In the genomic region with DNA sequence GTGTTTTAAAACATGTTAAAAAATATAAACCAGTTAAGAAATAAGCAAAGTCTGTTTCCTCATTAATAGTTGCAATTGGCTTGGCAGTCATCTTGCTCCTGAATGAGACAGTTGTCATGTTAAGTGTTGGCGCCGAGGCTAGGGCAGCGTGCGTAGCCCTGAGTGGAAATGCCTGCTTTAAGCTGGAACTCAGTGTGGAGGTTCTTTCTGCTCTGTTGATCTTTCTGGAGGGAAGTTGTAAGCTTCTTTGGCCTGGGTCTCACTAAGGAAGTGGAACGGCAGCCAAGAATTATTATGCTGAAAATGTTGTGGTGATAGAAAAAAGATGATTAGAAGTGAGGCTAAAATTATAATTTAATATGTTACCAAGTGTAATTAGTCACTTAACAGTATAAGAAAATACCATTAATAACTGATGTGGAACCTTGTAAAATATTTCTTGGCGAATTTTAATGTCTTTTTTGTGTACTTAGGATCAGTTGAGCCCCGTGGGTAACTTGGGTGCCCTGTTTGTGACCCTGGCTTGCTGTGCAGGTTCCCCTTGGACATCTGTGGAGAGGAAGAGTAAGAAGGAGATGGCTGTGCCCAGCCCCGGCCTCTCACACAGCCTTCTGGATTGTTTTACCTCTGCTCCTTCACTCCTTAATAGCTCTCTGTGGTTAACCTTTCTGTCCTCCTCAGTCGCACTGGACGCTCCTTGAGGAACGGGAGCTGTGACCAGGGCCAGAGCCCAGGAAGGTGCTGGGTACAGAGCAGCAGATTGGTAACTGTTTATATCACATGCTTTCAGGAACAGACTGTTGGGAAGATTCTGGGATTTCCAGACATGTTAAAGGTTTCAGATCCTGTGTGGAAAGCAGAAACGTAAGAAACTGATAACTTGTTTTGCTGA, we compare ENCODE assay signal across 21 cellular contexts. TPM values are rescaled to one million over a fixed set of nuclear protein-coding genes. Genes with fewer than 3 reads are reported as not detected.
"Had no signal": no experiment of that assay in that cellular context is flagged by ENCODE, and none has a peak within 500 bp of the region (broad histone marks: within the 10 kb centered on the region; RNA-seq: fewer than 3 reads in every experiment).

No MANE protein-coding gene starts in this region.

- H3K4me1 Mint-ChIP-seq: activated CD4-positive, alpha-beta T cell treated with anti-CD3 and anti-CD28 coated beads, Interleukin-2, amount 10 ng/mL, durations not matched to agents 7 days and 5 days had no signal

- H3K9me3 ChIP-seq: body of pancreas, right atrium auricular region, suprapubic skin, upper lobe of left lung had no signal

- H3K27me3 ChIP-seq: body of pancreas, dorsolateral prefrontal cortex, right atrium auricular region, suprapubic skin, upper lobe of left lung had no signal

- H3K4me3 ChIP-seq: body of pancreas, dorsolateral prefrontal cortex, right atrium auricular region, suprapubic skin, upper lobe of left lung had no signal

- H3K4me1 ChIP-seq: body of pancreas, right atrium auricular region, suprapubic skin, upper lobe of left lung had no signal

- H3K27me3 Mint-ChIP-seq: activated CD4-positive, alpha-beta T cell treated with anti-CD3 and anti-CD28 coated beads, Interleukin-2, amount 10 ng/mL, durations not matched to agents 7 days and 5 days; activated T-cell treated with anti-CD3 and anti-CD28 coated beads, Interleukin-2, amount 50 U/mL, for 24 hours; stimulated activated naive CD8-positive, alpha-beta T cell treated with anti-CD3 and anti-CD28 coated beads, Interleukin-15, Interleukin-2, amounts not matched to agents 100 ng/mL and 50 ng/mL, for 24 hours had no signal

- H3K27ac Mint-ChIP-seq: activated CD4-positive, alpha-beta T cell treated with anti-CD3 and anti-CD28 coated beads, Interleukin-2, amount 10 ng/mL, durations not matched to agents 7 days and 5 days; activated CD8-positive, alpha-beta T cell treated with anti-CD3 and anti-CD28 coated beads, Interleukin-2, amount 10 ng/mL, durations not matched to agents 7 days and 5 days; activated naive CD4-positive, alpha-beta T cell treated with anti-CD3 and anti-CD28 coated beads for 36 hours; activated T-cell treated with anti-CD3 and anti-CD28 coated beads, Interleukin-2, amount 50 U/mL, for 24 hours; activated T-helper 2 cell treated with anti-CD3 and anti-CD28 coated beads, Interferon-gamma antibody, Interleukin-2, Interleukin-4, amounts not matched to agents 10 μg/mL and 5 μg/mL and 100 μg/mL, durations not matched to agents 14 hours and 24 hours and 36 hours; stimulated activated naive CD8-positive, alpha-beta T cell treated with anti-CD3 and anti-CD28 coated beads, Interleukin-15, Interleukin-2, amounts not matched to agents 100 ng/mL and 50 ng/mL, for 24 hours had no signal

- H3K27ac ChIP-seq: body of pancreas, dorsolateral prefrontal cortex, right atrium auricular region, suprapubic skin, upper lobe of left lung had no signal

- H3K9me3 Mint-ChIP-seq: activated CD4-positive, alpha-beta T cell treated with anti-CD3 and anti-CD28 coated beads, Interleukin-2, amount 10 ng/mL, durations not matched to agents 7 days and 5 days; activated naive CD4-positive, alpha-beta T cell treated with anti-CD3 and anti-CD28 coated beads for 36 hours; activated T-cell treated with anti-CD3 and anti-CD28 coated beads, Interleukin-2, amount 50 U/mL, for 24 hours; activated T-helper 2 cell treated with anti-CD3 and anti-CD28 coated beads, Interferon-gamma antibody, Interleukin-2, Interleukin-4, amounts not matched to agents 10 μg/mL and 5 μg/mL and 100 μg/mL, durations not matched to agents 14 hours and 24 hours and 36 hours; neural crest cell; stimulated activated naive CD8-positive, alpha-beta T cell treated with anti-CD3 and anti-CD28 coated beads, Interleukin-15, Interleukin-2, amounts not matched to agents 100 ng/mL and 50 ng/mL, for 24 hours had no signal

- DNase-seq: activated CD4-positive, alpha-beta T cell treated with anti-CD3 and anti-CD28 coated beads, Interleukin-2, amount 10 ng/mL, durations not matched to agents 7 days and 5 days; activated CD8-positive, alpha-beta T cell treated with anti-CD3 and anti-CD28 coated beads, Interleukin-2, amount 10 ng/mL, durations not matched to agents 7 days and 5 days; activated naive CD4-positive, alpha-beta T cell treated with anti-CD3 and anti-CD28 coated beads for 36 hours; activated T-cell treated with anti-CD3 and anti-CD28 coated beads, Interleukin-2, amount 50 U/mL, for 24 hours; body of pancreas; dorsolateral prefrontal cortex; erythroblast; foreskin melanocyte; glutamatergic neuron; hippocampal formation; islet precursor cell; stimulated activated CD4-positive, alpha-beta T cell treated with anti-CD3 and anti-CD28 coated beads, Interleukin-2, amount 100 ng/mL, for 24 hours; T-helper 1 cell; T-helper 9 cell; upper lobe of left lung had no signal

- H3K4me3 Mint-ChIP-seq: activated CD4-positive, alpha-beta T cell treated with anti-CD3 and anti-CD28 coated beads, Interleukin-2, amount 10 ng/mL, durations not matched to agents 7 days and 5 days; activated CD8-positive, alpha-beta T cell treated with anti-CD3 and anti-CD28 coated beads, Interleukin-2, amount 10 ng/mL, durations not matched to agents 7 days and 5 days; activated naive CD4-positive, alpha-beta T cell treated with anti-CD3 and anti-CD28 coated beads for 36 hours; activated T-cell treated with anti-CD3 and anti-CD28 coated beads, Interleukin-2, amount 50 U/mL, for 24 hours; neural crest cell; stimulated activated naive CD8-positive, alpha-beta T cell treated with anti-CD3 and anti-CD28 coated beads, Interleukin-15, Interleukin-2, amounts not matched to agents 100 ng/mL and 50 ng/mL, for 24 hours had no signal

RNA-seq across cellular contexts. Expression of a gene that starts 31.8 kb away (rescaled TPM):
- total RNA-seq: myocyte had no signal
